8 cellular contexts compared by ENCODE assay signal in the genomic region with DNA sequence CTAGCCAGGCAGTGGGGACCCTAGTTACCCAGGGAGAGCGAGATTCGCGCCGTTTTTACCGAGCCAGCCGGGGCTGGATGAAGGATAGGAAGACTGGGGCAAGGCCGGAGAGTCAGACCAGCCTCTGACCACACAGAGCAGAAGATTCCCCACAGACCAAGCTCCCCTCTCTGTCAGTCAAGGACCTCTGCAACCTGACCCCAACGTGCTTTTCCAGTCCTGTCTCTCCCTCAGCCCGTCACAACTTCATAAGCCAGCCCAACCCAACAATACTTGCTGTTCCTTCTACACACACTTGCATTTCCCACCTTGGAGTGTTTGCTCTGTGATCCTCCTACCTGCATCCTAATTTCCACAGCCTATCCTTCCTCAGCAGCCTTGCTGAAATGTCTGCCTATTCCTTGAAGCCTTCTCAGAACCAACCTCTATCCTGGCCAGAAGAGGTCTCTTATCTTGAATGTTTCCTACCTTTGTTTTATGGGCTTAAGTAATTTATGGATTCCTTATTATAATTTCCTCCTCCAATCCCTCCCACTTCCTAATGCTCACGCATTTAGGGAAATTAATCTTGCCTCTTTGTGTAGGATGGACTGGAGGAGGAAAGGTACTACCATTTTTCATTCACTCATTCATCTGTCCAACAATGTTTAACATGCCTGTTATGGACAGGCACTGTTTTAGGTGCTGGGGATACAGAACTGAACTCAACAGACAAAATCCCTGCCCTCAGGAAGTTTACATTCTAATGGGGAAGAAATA. TPM values are rescaled to one million over a fixed set of nuclear protein-coding genes. Genes with fewer than 3 reads are reported as not detected.
A peak's percentile ranks its signal among the peaks of the same experiment; 100 is the strongest.
DNase-seq lines count a peak whose midpoint lies in the region; ATAC-seq and TF ChIP-seq lines count a peak whose summit lies in the region.

A gene (minus strand): TSS at position 424 of the 759 bp plus-strand sequence. CDS start 751 bp downstream, outside the sequence.

- no peaks in the 10 kb centered on the region for H3K4me1 ChIP-seq in Loucy (ENCODE audit: insufficient read depth, low read length, poor library complexity, severe bottlenecking)
- peaks cover 6 to 9% of the 10 kb centered on the region in 2 donors for H3K4me1 ChIP-seq in thyroid gland

- no peak for TF ChIP-seq CTCF in Loucy (conservative IDR thresholded peaks at IDR 0.05; ENCODE audit: low read length)
- peak; percentile 8 for TF ChIP-seq CTCF in choroid plexus epithelial cell (conservative IDR thresholded peaks at IDR 0.05; ENCODE audit: low read depth, low read length)
- no peak for TF ChIP-seq CTCF in thyroid gland (IDR thresholded peaks at IDR 0.05)

- H3K36me3 ChIP-seq in Loucy (ENCODE audit: insufficient read depth, low read length), result no peaks in the 10 kb centered on the region
- H3K36me3 ChIP-seq in thyroid gland, result peaks cover 0 to 11% of the 10 kb centered on the region in 2 donors

- peak within 1 kb of the TSS; percentile 63 for H3K4me2 ChIP-seq in Loucy (ENCODE audit: low read depth, low read length, poor library complexity, severe bottlenecking)

- H3K9ac ChIP-seq in Loucy (ENCODE audit: low read depth, low read length, poor library complexity, severe bottlenecking), result peak within 1 kb of the TSS; percentile 62

- no peaks in the 10 kb centered on the region for H3F3A ChIP-seq in Loucy (ENCODE audit: low read depth)

- H3K27me3 ChIP-seq in Loucy (ENCODE audit: insufficient read depth, low read length, poor library complexity, severe bottlenecking) (no peaks in the 10 kb centered on the region), thyroid gland (no peaks in the 10 kb centered on the region)

- in situ Hi-C loops in Caki2 (cut with HindIII; ENCODE audit: low pct_unique_long_range_greater_than_20kb, low sequenced_read_pairs) (no loop called here), KBM-7 (cut with MboI; ENCODE audit: low pct_unique_long_range_greater_than_20kb, low sequenced_read_pairs) (no loop called here)

- H3K9me3 ChIP-seq in Loucy (ENCODE audit: insufficient read depth, low read depth, low read length) (no peaks in the 10 kb centered on the region), thyroid gland (no peaks in the 10 kb centered on the region)

- ATAC-seq in memory B cell (ENCODE audit: low read depth) (peak; percentile 19), HG03520 (IDR thresholded peaks at IDR 0.05; ENCODE audit: unreplicated experiment) (no peak)

- no peak for DNase-seq in Caki2 (ENCODE audit: low read depth)
- no peak for DNase-seq in choroid plexus epithelial cell (ENCODE audit: low read depth)
- no peak for DNase-seq in memory B cell (ENCODE audit: low spot score in 2 of 2)
- DNase-seq in thyroid gland, result no peak
- no peak for DNase-seq in NCI-H146 (lab: John Stamatoyannopoulos, UW)
- DNase-seq in KBM-7, result no peak

- peak within 1 kb of the TSS; percentile 39 to 74 (median 56) for H3K27ac ChIP-seq in thyroid gland

- no peaks in the 10 kb centered on the region for H4K20me1 ChIP-seq in Loucy (ENCODE audit: insufficient read depth, low read length, poor library complexity, severe bottlenecking)

- peaks cover 7% of the 10 kb centered on the region for H3K4me1 Mint-ChIP-seq in memory B cell

- H3K4me3 Mint-ChIP-seq in memory B cell, result peak within 1 kb of the TSS; percentile 81

- intact Hi-C loops in thyroid gland (cut with DNase I), result no loop called here

- peak within 1 kb of the TSS; percentile 71 for H3K4me3 ChIP-seq in Loucy (ENCODE audit: low read length, poor library complexity, severe bottlenecking)
- H3K4me3 ChIP-seq in choroid plexus epithelial cell (ENCODE audit: low read depth, low read length), result peak within 1 kb of the TSS; percentile 78
- peak within 1 kb of the TSS; percentile 23 to 85 (median 60) for H3K4me3 ChIP-seq in thyroid gland (replicated peaks in 1 of 3)

- no peaks in the 10 kb centered on the region for H3K9me3 Mint-ChIP-seq in memory B cell

- no peaks in the 10 kb centered on the region for H3K79me2 ChIP-seq in Loucy (ENCODE audit: insufficient read depth, low read length)

- H3K36me3 Mint-ChIP-seq in memory B cell, result no peaks in the 10 kb centered on the region

- H3K9me2 ChIP-seq in Loucy (replicated peaks; ENCODE audit: low read depth, low read length), result no peaks in the 10 kb centered on the region

- TF ChIP-seq POLR2A in thyroid gland (IDR thresholded peaks at IDR 0.05), result no peak

- no peak within 1 kb of the TSS for H3K27ac Mint-ChIP-seq in memory B cell

- WGBS in thyroid gland, 2 donors, result 4 to 20% methylated on average over 9 to 10 of the region's 10 CpGs

- peak within 1 kb of the TSS; percentile 89 for H2AFZ ChIP-seq in Loucy (ENCODE audit: low read length)

- peaks cover 16% of the 10 kb centered on the region for H3K27me3 Mint-ChIP-seq in memory B cell

RNA-seq across cellular contexts. Expression of the gene that starts here (rescaled TPM):
- 90.4 and 119 TPM in 2 replicates for total RNA-seq in Caki2 (2014; rRNA removed; shearing (Covaris generic); ENCODE audit: low replicate concordance)
- 100 to 1,000 TPM in 3 of 4 donors, 10 to 100 TPM in 1; 61.1 to 162 (median 132) TPM for total RNA-seq in thyroid gland
